ENCODE assay signal across 12 cellular contexts in genomic region chr4:86441175-86441960, GRCh38.
DNase-seq lines count a peak whose midpoint lies in the region; ATAC-seq and TF ChIP-seq lines count a peak whose summit lies in the region.
"Had no signal": no experiment of that assay in that cellular context is flagged by ENCODE, and none has a peak within 500 bp of the region (broad histone marks: within the 10 kb centered on the region; RNA-seq: fewer than 3 reads in every experiment).

No MANE protein-coding gene starts in this region.

- no peaks in the 10 kb centered on the region for H3K27me3 ChIP-seq in dorsolateral prefrontal cortex
- no peaks in the 10 kb centered on the region for H3K27me3 ChIP-seq in aorta (ENCODE audit: control insufficient read depth in 1 of 2, insufficient read depth in 2 of 2, low read length in 1 of 2)

- no peaks in the 10 kb centered on the region for H3K4me1 ChIP-seq in aorta (ENCODE audit: control insufficient read depth in 1 of 2, insufficient read depth in 2 of 2, low read length in 2 of 2)

- intact Hi-C loops in dorsolateral prefrontal cortex (cut with DNase I) (no loop called here), aorta (cut with DNase I) (no loop called here)

- TF ChIP-seq CTCF in dorsolateral prefrontal cortex (IDR thresholded peaks at IDR 0.05 in 54 of 56, conservative IDR thresholded peaks at IDR 0.05 in 2 of 56; ENCODE audit: low read depth in 1 of 56, partially characterized antibody in 56 of 56) (peak in 2 of 56 donors; percentile 12 to 18), omental fat pad (IDR thresholded peaks at IDR 0.05) (no peak)

- no peak overlapping the region for H3K4me3 Mint-ChIP-seq in T-helper 17 cell
- H3K4me3 Mint-ChIP-seq: activated B cell treated with CpG ODN at 0.5 μM for 24 hours had no signal

- H3K27ac Mint-ChIP-seq in T-helper 17 cell, result no peak overlapping the region
- H3K27ac Mint-ChIP-seq: activated B cell treated with CpG ODN at 0.5 μM for 24 hours had no signal

- H3K36me3 Mint-ChIP-seq in T-helper 17 cell (ENCODE audit: low read depth), result peaks cover 3% of the 10 kb centered on the region

- no peaks in the 10 kb centered on the region for H3K36me3 ChIP-seq in aorta (ENCODE audit: control insufficient read depth in 1 of 2, insufficient read depth in 2 of 2, low read length in 1 of 2)

- peaks cover 18% of the 10 kb centered on the region for H3K27me3 Mint-ChIP-seq in T-helper 17 cell

- DNase-seq in dorsolateral prefrontal cortex (no peak), omental fat pad (ENCODE audit: low spot score) (no peak), aorta (no peak), hypothalamus (lab: John Stamatoyannopoulos, UW) (no peak), NCI-H1930 (lab: John Stamatoyannopoulos, UW) (no peak), T-helper 17 cell (no peak)
- DNase-seq: activated B cell treated with CpG ODN at 0.5 μM for 24 hours, amniotic stem cell, NCI-H446 treated with DMSO at 0.1 percent for 48 hours had no signal

- ATAC-seq in GM19438 (IDR thresholded peaks at IDR 0.05; ENCODE audit: low read depth, unreplicated experiment) (peak; percentile 52), HG03439 (IDR thresholded peaks at IDR 0.05; ENCODE audit: unreplicated experiment) (peak; percentile 61), omental fat pad (ENCODE audit: low FRiP score) (peak; percentile 51), aorta (ENCODE audit: low FRiP score) (no peak), T-helper 17 cell (no peak)

- H3K27ac ChIP-seq in dorsolateral prefrontal cortex (peak overlapping the region in 38 of 59 donors; percentile 1 to 84 (median 37)), aorta (ENCODE audit: low read depth in 1 of 2, low read length in 2 of 2) (no peak overlapping the region)

- no peaks in the 10 kb centered on the region for H3K4me1 Mint-ChIP-seq in T-helper 17 cell
- H3K4me1 Mint-ChIP-seq: activated B cell treated with CpG ODN at 0.5 μM for 24 hours had no signal

- H3K9me3 ChIP-seq in aorta (ENCODE audit: control insufficient read depth, low read length) (no peaks in the 10 kb centered on the region), T-helper 17 cell (ENCODE audit: control insufficient read depth, low read length, poor library complexity, severe bottlenecking) (no peaks in the 10 kb centered on the region)

- 80 to 84% methylated on average over 3 of the region's 3 CpGs for WGBS in aorta, 2 donors

- H3K4me3 ChIP-seq in dorsolateral prefrontal cortex, result peak overlapping the region in 4 of 59 donors; percentile 0 to 10 (median 4)
- H3K4me3 ChIP-seq in aorta (ENCODE audit: low read length in 2 of 2), result no peak overlapping the region
- H3K4me3 ChIP-seq: skin epidermis had no signal

Comparison
In these comparisons a context has a peak if more than half of its experiments do, and no peak if none do; other contexts are left out.
1. ATAC-seq: peak in GM19438 (single experiment), HG03439 (single experiment) and omental fat pad (single experiment); none in aorta (single experiment) and T-helper 17 cell (single experiment).
2. H3K27ac ChIP-seq: peak in dorsolateral prefrontal cortex (38 of 59); none in aorta (0 of 2).